In genomic region chr22:46122511-46122971, GRCh38 we compare ENCODE assay signal across 1 cellular context.
TF ChIP-seq lines count a peak whose summit lies in the region.

No MANE protein-coding gene starts in this region.

TF ChIP-seq in HepG2, 621 proteins besides CTCF, POLR2A, EP300 and RAD21 (continued from another document and continues in another):
- TF ChIP-seq PLSCR1 (CRISPR knock-in tag; IDR thresholded peaks at IDR 0.05; ENCODE audit: borderline replicate concordance): no peak
- no peak for TF ChIP-seq TAF15 (IDR thresholded peaks at IDR 0.05; ENCODE audit: low read depth, low read length, poor library complexity, severe bottlenecking)
- TF ChIP-seq ZBTB38 (CRISPR knock-in tag; IDR thresholded peaks at IDR 0.05): peak; percentile 39; the same call in 1 of the 2 replicates
- no peak for TF ChIP-seq HHEX (CRISPR knock-in tag; IDR thresholded peaks at IDR 0.05)
- no peak for TF ChIP-seq SP2 (CRISPR knock-in tag; IDR thresholded peaks at IDR 0.05)
- TF ChIP-seq TSC22D2 (CRISPR knock-in tag; IDR thresholded peaks at IDR 0.05; ENCODE audit: borderline replicate concordance): no peak
- TF ChIP-seq CSRNP2 (CRISPR knock-in tag; conservative IDR thresholded peaks at IDR 0.05; ENCODE audit: low read depth): no peak
- no peak for TF ChIP-seq ZNF354B (CRISPR knock-in tag; IDR thresholded peaks at IDR 0.05)
- TF ChIP-seq ZNF790 (CRISPR knock-in tag; IDR thresholded peaks at IDR 0.05; ENCODE audit: borderline replicate concordance): no peak
- no peak for TF ChIP-seq SOX5 (CRISPR knock-in tag; IDR thresholded peaks at IDR 0.05; ENCODE audit: borderline replicate concordance)
- TF ChIP-seq GZF1 (CRISPR knock-in tag; IDR thresholded peaks at IDR 0.05): no peak
- TF ChIP-seq BCL3 (CRISPR knock-in tag; IDR thresholded peaks at IDR 0.05): peak; percentile 34; the same call in 1 of the 2 replicates
- TF ChIP-seq TEF (CRISPR knock-in tag; IDR thresholded peaks at IDR 0.05): no peak
- TF ChIP-seq RCOR2 (CRISPR knock-in tag; IDR thresholded peaks at IDR 0.05): no peak
- no peak for TF ChIP-seq ZBED4 (CRISPR knock-in tag; IDR thresholded peaks at IDR 0.05; ENCODE audit: borderline replicate concordance)
- no peak for TF ChIP-seq NFRKB (IDR thresholded peaks at IDR 0.05)
- TF ChIP-seq TBL1XR1 (IDR thresholded peaks at IDR 0.05; ENCODE audit: borderline replicate concordance, low read length, partially characterized antibody): peak; percentile 46
- no peak for TF ChIP-seq JUN (CRISPR knock-in tag; IDR thresholded peaks at IDR 0.05)
- TF ChIP-seq ZNF3 (CRISPR knock-in tag; IDR thresholded peaks at IDR 0.05): no peak
- TF ChIP-seq GATAD1 (CRISPR knock-in tag; IDR thresholded peaks at IDR 0.05): no peak
- peak; percentile 46 for TF ChIP-seq XRCC5 (optimal IDR thresholded peaks at IDR 0.05; ENCODE audit: low read length)
- TF ChIP-seq ZNF616 (CRISPR knock-in tag; IDR thresholded peaks at IDR 0.05; ENCODE audit: low read depth): no peak
- TF ChIP-seq ZNF317 (CRISPR knock-in tag; IDR thresholded peaks at IDR 0.05): no peak
- no peak for TF ChIP-seq ZNF468 (CRISPR knock-in tag; IDR thresholded peaks at IDR 0.05)
- TF ChIP-seq U2AF2 (IDR thresholded peaks at IDR 0.05; ENCODE audit: low read depth, low read length): no peak
- TF ChIP-seq ZNF619 (CRISPR knock-in tag; IDR thresholded peaks at IDR 0.05): no peak
- TF ChIP-seq HINFP (CRISPR knock-in tag; IDR thresholded peaks at IDR 0.05; ENCODE audit: low read depth): no peak
- TF ChIP-seq POLR2AphosphoS5 (IDR thresholded peaks at IDR 0.05; ENCODE audit: low read depth, low read length): no peak
- no peak for TF ChIP-seq ATF7 (IDR thresholded peaks at IDR 0.05)
- TF ChIP-seq ATF7 (CRISPR knock-in tag; IDR thresholded peaks at IDR 0.05): 0 out of 2 replicates have a peak, but pooled peaks have one; percentile 44
- TF ChIP-seq SRY (CRISPR knock-in tag; IDR thresholded peaks at IDR 0.05): no peak
- 0 out of 2 replicates have a peak, but pooled peaks have one; percentile 24 for TF ChIP-seq ISL2 (CRISPR knock-in tag; IDR thresholded peaks at IDR 0.05)
- no peak for TF ChIP-seq CERS6 (CRISPR knock-in tag; IDR thresholded peaks at IDR 0.05)
- TF ChIP-seq ZFP41 (CRISPR knock-in tag; IDR thresholded peaks at IDR 0.05; ENCODE audit: borderline replicate concordance): no peak
- no peak for TF ChIP-seq ZNF44 (CRISPR knock-in tag; IDR thresholded peaks at IDR 0.05)
- TF ChIP-seq ESRRA (CRISPR knock-in tag; IDR thresholded peaks at IDR 0.05; ENCODE audit: low read depth): 0 out of 2 replicates have a peak, but pooled peaks have one; percentile 19
- TF ChIP-seq BCLAF1 (IDR thresholded peaks at IDR 0.05): no peak
- TF ChIP-seq ELF4 (CRISPR knock-in tag; IDR thresholded peaks at IDR 0.05; ENCODE audit: borderline replicate concordance): no peak
- no peak for TF ChIP-seq SALL2 (CRISPR knock-in tag; IDR thresholded peaks at IDR 0.05)
- TF ChIP-seq ZNF510 (CRISPR knock-in tag; IDR thresholded peaks at IDR 0.05; ENCODE audit: low read depth): 0 out of 2 replicates have a peak, but pooled peaks have one; percentile 48
- TF ChIP-seq HES4 (CRISPR knock-in tag; IDR thresholded peaks at IDR 0.05; ENCODE audit: borderline replicate concordance): no peak
- no peak for TF ChIP-seq MXD1 (CRISPR knock-in tag; IDR thresholded peaks at IDR 0.05)
- TF ChIP-seq SNAPC4 (CRISPR knock-in tag; IDR thresholded peaks at IDR 0.05): no peak
- no peak for TF ChIP-seq ZFAT (CRISPR knock-in tag; conservative IDR thresholded peaks at IDR 0.05)
- TF ChIP-seq SMAD9 (CRISPR knock-in tag; IDR thresholded peaks at IDR 0.05): no peak
- TF ChIP-seq SNAPC5 (CRISPR knock-in tag; IDR thresholded peaks at IDR 0.05; ENCODE audit: borderline replicate concordance): no peak
- TF ChIP-seq ZNF7 (CRISPR knock-in tag; IDR thresholded peaks at IDR 0.05): no peak
- no peak; the same call in 1 of the 2 replicates for TF ChIP-seq ZNF782 (CRISPR knock-in tag; IDR thresholded peaks at IDR 0.05; ENCODE audit: borderline replicate concordance)
- no peak for TF ChIP-seq ZSCAN30 (CRISPR knock-in tag; IDR thresholded peaks at IDR 0.05)
